ENCODE assay signal across 9 cellular contexts in the genomic region with DNA sequence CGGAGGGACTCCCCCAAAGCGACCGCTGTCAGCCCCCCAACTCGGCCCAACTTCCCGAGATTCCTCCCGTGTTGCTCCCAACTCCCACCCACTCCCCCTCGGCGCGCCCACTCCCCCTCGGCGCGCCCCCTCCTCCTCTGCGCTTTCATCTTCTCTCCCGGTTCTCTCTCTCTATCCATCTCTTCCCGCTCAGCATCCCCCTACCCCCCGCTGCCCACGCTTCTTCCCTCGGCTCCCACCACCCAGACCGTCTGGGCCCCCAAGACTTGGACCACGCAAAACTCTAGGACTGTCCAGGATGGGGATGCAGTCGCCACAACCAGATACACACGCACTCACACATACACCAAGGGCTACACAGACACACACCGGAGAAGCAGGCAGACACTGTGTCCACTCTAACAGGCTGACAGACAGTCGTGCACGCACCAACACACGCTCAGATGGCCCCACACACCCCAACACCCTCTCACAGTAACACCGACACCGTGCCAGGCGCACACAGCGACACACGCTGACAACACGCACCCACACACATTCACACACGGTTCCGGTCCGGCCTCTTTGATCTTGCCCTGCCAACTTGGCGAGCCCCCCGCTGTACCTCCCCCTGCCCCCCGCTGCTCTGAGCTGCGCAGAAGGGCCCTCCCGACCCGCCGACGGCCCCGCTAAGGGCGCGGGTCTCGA. TPM values are rescaled to one million over a fixed set of nuclear protein-coding genes. Genes with fewer than 3 reads are reported as not detected.
DNase-seq lines count a peak whose midpoint lies in the region; ATAC-seq and TF ChIP-seq lines count a peak whose summit lies in the region.
"Had no signal": no experiment of that assay in that cellular context is flagged by ENCODE, and none has a peak within 500 bp of the region (broad histone marks: within the 10 kb centered on the region; RNA-seq: fewer than 3 reads in every experiment).

No MANE protein-coding gene starts in this region.

- no peak for DNase-seq in activated CD4-positive, alpha-beta T cell treated with anti-CD3 and anti-CD28 coated beads, Interleukin-2, amount 10 ng/mL, durations not matched to agents 7 days and 5 days
- DNase-seq in activated CD4-positive, alpha-beta T cell treated with anti-CD3 and anti-CD28 coated beads for 1 hour = no peak
- peak in 33 of 58 donors; percentile 26 to 75 (median 51) for DNase-seq in anterior cingulate cortex (lab: John Stamatoyannopoulos, UW)
- no peak for DNase-seq in lower lobe of right lung
- DNase-seq in thyroid gland = peak; percentile 33 to 43
- DNase-seq in pons (ENCODE audit: low spot score) = no peak
- DNase-seq in foreskin fibroblast = no peak
- DNase-seq: DND-41 had no signal

- H3K4me3 ChIP-seq in lower lobe of right lung (peak overlapping the region; percentile 55), thyroid gland (replicated peaks in 1 of 3) (peak overlapping the region; percentile 48 to 65 (median 64)), foreskin fibroblast (ENCODE audit: low read depth in 1 of 2, low read length in 2 of 2) (no peak overlapping the region)

- H3K36me3 Mint-ChIP-seq in activated CD4-positive, alpha-beta T cell treated with anti-CD3 and anti-CD28 coated beads, Interleukin-2, amount 10 ng/mL, durations not matched to agents 7 days and 5 days (ENCODE audit: low read depth) = no peaks in the 10 kb centered on the region

- H3K36me3 ChIP-seq in lower lobe of right lung (no peaks in the 10 kb centered on the region), thyroid gland (no peaks in the 10 kb centered on the region)

- CTCF ChIA-PET in activated CD4-positive, alpha-beta T cell treated with anti-CD3 and anti-CD28 coated beads, Interleukin-2, amount 10 ng/mL, durations not matched to agents 7 days and 5 days (lab: Charles Lee) = interaction anchor here (0.6 to 1.3 kb wide), 2 partner anchors 35 to 37 kb away, joined by 3 to 6 read pairs; no protein-coding TSS in a partner anchor

- H3K4me1 Mint-ChIP-seq in activated CD4-positive, alpha-beta T cell treated with anti-CD3 and anti-CD28 coated beads, Interleukin-2, amount 10 ng/mL, durations not matched to agents 7 days and 5 days = peaks cover 7% of the 10 kb centered on the region

- TF ChIP-seq POLR2A in thyroid gland (IDR thresholded peaks at IDR 0.05) = no peak

- H3K4me1 ChIP-seq in lower lobe of right lung = peaks cover 40% of the 10 kb centered on the region
- peaks cover 21 to 45% of the 10 kb centered on the region in 2 donors for H3K4me1 ChIP-seq in thyroid gland

- TF ChIP-seq CTCF in lower lobe of right lung (IDR thresholded peaks at IDR 0.05) = no peak
- no peak for TF ChIP-seq CTCF in thyroid gland (IDR thresholded peaks at IDR 0.05)
- TF ChIP-seq CTCF in foreskin fibroblast (IDR thresholded peaks at IDR 0.05; ENCODE audit: low read depth, low read length) = no peak

- H3K9me3 ChIP-seq in lower lobe of right lung = no peaks in the 10 kb centered on the region
- no peaks in the 10 kb centered on the region for H3K9me3 ChIP-seq in thyroid gland

- intact Hi-C loops in lower lobe of right lung (cut with DNase I) (no loop called here), thyroid gland (cut with DNase I) (loop anchor here (10.0 kb wide), 1 partner anchor 371 kb away; no protein-coding TSS in a partner anchor)

- POLR2A ChIA-PET in activated CD4-positive, alpha-beta T cell treated with anti-CD3 and anti-CD28 coated beads, Interleukin-2, amount 10 ng/mL, durations not matched to agents 7 days and 5 days (lab: Charles Lee) = no interaction called here

- WGBS in thyroid gland, 2 donors = 2 to 3% methylated on average over 23 to 35 of the region's 47 CpGs

- peaks cover 60% of the 10 kb centered on the region for H3K27me3 ChIP-seq in lower lobe of right lung (ENCODE audit: low read depth)
- H3K27me3 ChIP-seq in thyroid gland = no peaks in the 10 kb centered on the region

- peak overlapping the region; percentile 66 for H3K27ac Mint-ChIP-seq in activated CD4-positive, alpha-beta T cell treated with anti-CD3 and anti-CD28 coated beads, Interleukin-2, amount 10 ng/mL, durations not matched to agents 7 days and 5 days

- H3K4me3 Mint-ChIP-seq in activated CD4-positive, alpha-beta T cell treated with anti-CD3 and anti-CD28 coated beads, Interleukin-2, amount 10 ng/mL, durations not matched to agents 7 days and 5 days = peak overlapping the region; percentile 36

- ATAC-seq in lower lobe of right lung (no peak), GM21360 (IDR thresholded peaks at IDR 0.05; ENCODE audit: unreplicated experiment) (no peak)

- H3K27ac ChIP-seq in lower lobe of right lung (no peak overlapping the region), thyroid gland (peak overlapping the region in 1 of 3 donors; percentile 67)

- H3K27me3 Mint-ChIP-seq in activated CD4-positive, alpha-beta T cell treated with anti-CD3 and anti-CD28 coated beads, Interleukin-2, amount 10 ng/mL, durations not matched to agents 7 days and 5 days = peaks cover 76% of the 10 kb centered on the region

- no peaks in the 10 kb centered on the region for H3K9me3 Mint-ChIP-seq in activated CD4-positive, alpha-beta T cell treated with anti-CD3 and anti-CD28 coated beads, Interleukin-2, amount 10 ng/mL, durations not matched to agents 7 days and 5 days

RNA-seq across cellular contexts. Expression of a gene that starts 1.1 kb away (rescaled TPM):
- not detected for total RNA-seq in activated CD4-positive, alpha-beta T cell treated with anti-CD3 and anti-CD28 coated beads, Interleukin-2, amount 10 ng/mL, durations not matched to agents 7 days and 5 days
- total RNA-seq in lower lobe of right lung = 2.5 TPM
- 10 to 100 TPM; 17.2 to 28.1 (median 23.6) TPM for total RNA-seq in thyroid gland

Comparison
In these comparisons a context has a peak if more than half of its experiments do, and no peak if none do; other contexts are left out.
1. DNase-seq: peak in anterior cingulate cortex (33 of 58) and thyroid gland (2 of 2); none in activated CD4-positive, alpha-beta T cell treated with anti-CD3 and anti-CD28 coated beads, Interleukin-2, amount 10 ng/mL, durations not matched to agents 7 days and 5 days (single experiment), activated CD4-positive, alpha-beta T cell treated with anti-CD3 and anti-CD28 coated beads for 1 hour (single experiment), lower lobe of right lung (single experiment), pons (single experiment) and foreskin fibroblast (0 of 2).
2. H3K4me3 ChIP-seq: peak in lower lobe of right lung (single experiment) and thyroid gland (3 of 3); none in foreskin fibroblast (0 of 2).